Comparison of ENCODE assay signal across 8 cellular contexts in the genomic region with DNA sequence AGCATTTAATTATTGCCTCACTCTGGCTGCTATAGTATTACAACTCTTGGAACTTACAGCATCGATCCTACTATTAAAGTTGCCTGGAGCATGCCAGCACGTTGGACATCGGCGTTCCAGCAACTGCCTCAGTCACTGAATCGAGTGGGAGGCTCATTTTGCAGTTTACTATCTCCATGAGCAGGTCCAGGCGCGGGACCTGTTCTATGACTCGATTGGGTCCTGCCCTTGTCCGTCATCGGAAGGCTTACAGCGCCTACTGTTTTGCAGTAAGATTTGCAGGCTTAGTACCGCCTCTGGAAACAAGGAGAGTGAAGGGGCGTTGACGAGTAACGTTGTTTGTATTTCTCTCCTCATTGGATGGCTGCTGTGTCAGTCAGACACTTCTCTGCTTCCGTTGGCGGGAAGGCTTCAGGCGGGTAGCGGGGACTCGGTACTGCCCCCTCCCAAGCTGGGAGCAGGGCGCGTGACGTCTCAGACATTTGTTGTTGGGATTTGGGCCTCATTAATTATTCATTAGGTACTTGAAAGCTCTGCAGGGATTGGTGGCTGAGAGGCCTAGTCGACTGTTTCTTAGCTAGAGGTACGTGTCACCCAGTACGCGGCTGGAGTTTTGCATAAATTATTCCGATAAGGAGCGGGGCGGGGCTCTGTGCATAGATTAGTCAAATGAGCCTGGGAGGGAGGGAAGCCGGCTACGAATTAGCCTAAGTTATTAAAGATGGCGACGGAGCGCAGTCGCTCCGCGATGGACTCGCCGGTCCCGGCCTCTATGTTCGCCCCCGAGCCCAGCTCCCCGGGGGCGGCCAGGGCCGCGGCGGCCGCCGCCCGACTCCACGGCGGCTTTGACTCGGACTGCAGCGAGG. TPM values are rescaled to one million over a fixed set of nuclear protein-coding genes. Genes with fewer than 3 reads are reported as not detected.
DNase-seq lines count a peak whose midpoint lies in the region; ATAC-seq and TF ChIP-seq lines count a peak whose summit lies in the region.

A gene (plus strand): TSS at position 710 of the 866 bp plus-strand sequence. CDS start 12 bp downstream, at position 722.

- ATAC-seq in GM21576 (IDR thresholded peaks at IDR 0.05; ENCODE audit: unreplicated experiment), result peak; percentile 68
- ATAC-seq in PC-3, result peak; percentile 73
- ATAC-seq in mucosa of descending colon, result peak; percentile 82

- TF ChIP-seq RAD21 in Ishikawa (IDR thresholded peaks at IDR 0.05; ENCODE audit: low read depth), result no peak

- H3K36me3 ChIP-seq in PC-3 (ENCODE audit: low read depth, low read length) (0 out of 2 replicates have a peak, but pooled peaks cover 3% of the 10 kb centered on the region), mucosa of descending colon (ENCODE audit: low read depth) (no peaks in the 10 kb centered on the region)

- no peaks in the 10 kb centered on the region for H3F3A ChIP-seq in PC-3 (ENCODE audit: low read length, unreplicated experiment)

- peak within 1 kb of the TSS; percentile 93 for H3K9ac ChIP-seq in PC-3 (ENCODE audit: low read length)

- H3K4me2 ChIP-seq in PC-3 (ENCODE audit: low read length), result peak within 1 kb of the TSS; percentile 94

- H2AFZ ChIP-seq in PC-3 (ENCODE audit: low read length), result peak within 1 kb of the TSS; percentile 66

- BruUV-seq in PC-3 (replicated peaks; lab: Mats Ljungman, UMichigan), result no TSS peak

- H3K27me3 ChIP-seq in PC-3 (ENCODE audit: low read length), result no peaks in the 10 kb centered on the region

- H3K27ac ChIP-seq in PC-3 (ENCODE audit: low read length), result peak within 1 kb of the TSS; percentile 67
- peak within 1 kb of the TSS; percentile 87 for H3K27ac ChIP-seq in epithelial cell of prostate

- H3K4me3 ChIP-seq in PC-3 (ENCODE audit: low read length) (peak within 1 kb of the TSS; percentile 95), mucosa of descending colon (peak within 1 kb of the TSS; percentile 100)

- H3K9me3 ChIP-seq in PC-3 (ENCODE audit: low read length), result no peaks in the 10 kb centered on the region
- no peaks in the 10 kb centered on the region for H3K9me3 ChIP-seq in mucosa of descending colon

- TF ChIP-seq CTCF in PC-3 (conservative IDR thresholded peaks at IDR 0.05; ENCODE audit: low read depth, low read length) (no peak), mucosa of descending colon (IDR thresholded peaks at IDR 0.05) (peak; percentile 12)

- H3K79me2 ChIP-seq in PC-3 (ENCODE audit: low read length), result peaks cover 47% of the 10 kb centered on the region

- DNase-seq in DMS114 treated with DMSO at 0.1 percent for 48 hours (lab: John Stamatoyannopoulos, UW; ENCODE audit: unreplicated experiment) (peak; percentile 100), PC-3 (peak; percentile 98), activated T-cell treated with anti-CD3 and anti-CD28 coated beads for 48 hours (ENCODE audit: low read depth) (peak; percentile 91), epithelial cell of prostate (ENCODE audit: low read depth, low spot score) (peak; percentile 100), mucosa of descending colon (peak; percentile 94 to 100 (median 98))
- peak; percentile 89 for DNase-seq in stimulated activated CD8-positive, alpha-beta memory T cell treated with anti-CD3 and anti-CD28 coated beads, Interleukin-4, amount 100 ng/mL, for 24 hours (ENCODE audit: low read depth)

- H3K4me1 ChIP-seq in PC-3 (ENCODE audit: insufficient read depth, low read length) (peaks cover 32% of the 10 kb centered on the region), mucosa of descending colon (ENCODE audit: low read depth) (peaks cover 34% of the 10 kb centered on the region)

- POLR2A ChIA-PET in PC-3 (lab: Charles Lee; ENCODE audit: unreplicated experiment), result interaction anchor here (0.5 to 1.0 kb wide), 6 partner anchors 9 to 1143 kb away, joined by 3 to 39 read pairs (median 5); no protein-coding TSS in a partner anchor

- no peaks in the 10 kb centered on the region for H3K9me2 ChIP-seq in PC-3 (replicated peaks; ENCODE audit: low read length)

- TF ChIP-seq EP300 in Ishikawa (IDR thresholded peaks at IDR 0.05; ENCODE audit: borderline replicate concordance), result no peak

- CTCF ChIA-PET in PC-3 (lab: Charles Lee), result interaction anchor here (1.1 kb wide), 1 partner anchor 24 kb away, joined by 3 read pairs; a partner anchor contains a TSS

- H4K20me1 ChIP-seq in PC-3 (ENCODE audit: low read length), result peaks cover 34% of the 10 kb centered on the region

- intact Hi-C loops in PC-3 (cut with micrococcal nuclease), result no loop called here
- intact Hi-C loops in mucosa of descending colon (cut with DNase I, micrococcal nuclease), result no loop called here

TF ChIP-seq in Ishikawa, 13 proteins besides CTCF, POLR2A, EP300 and RAD21:
- no peak for TF ChIP-seq FOXM1 (IDR thresholded peaks at IDR 0.05; ENCODE audit: borderline replicate concordance, low read depth)
- TF ChIP-seq YY1 (IDR thresholded peaks at IDR 0.05; ENCODE audit: low read depth), result peak; percentile 91
- TF ChIP-seq TAF1 (IDR thresholded peaks at IDR 0.05; ENCODE audit: low read depth), result peak; percentile 90
- TF ChIP-seq, protein P1, sequence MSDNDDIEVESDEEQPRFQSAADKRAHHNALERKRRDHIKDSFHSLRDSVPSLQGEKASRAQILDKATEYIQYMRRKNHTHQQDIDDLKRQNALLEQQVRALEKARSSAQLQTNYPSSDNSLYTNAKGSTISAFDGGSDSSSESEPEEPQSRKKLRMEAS (IDR thresholded peaks at IDR 0.05), result peak; percentile 60
- peak; percentile 57 for TF ChIP-seq CEBPB (IDR thresholded peaks at IDR 0.05)
- TF ChIP-seq NFIC (IDR thresholded peaks at IDR 0.05), result no peak
- TF ChIP-seq TCF12 (IDR thresholded peaks at IDR 0.05; ENCODE audit: low read depth), result no peak
- TF ChIP-seq, protein P2, sequence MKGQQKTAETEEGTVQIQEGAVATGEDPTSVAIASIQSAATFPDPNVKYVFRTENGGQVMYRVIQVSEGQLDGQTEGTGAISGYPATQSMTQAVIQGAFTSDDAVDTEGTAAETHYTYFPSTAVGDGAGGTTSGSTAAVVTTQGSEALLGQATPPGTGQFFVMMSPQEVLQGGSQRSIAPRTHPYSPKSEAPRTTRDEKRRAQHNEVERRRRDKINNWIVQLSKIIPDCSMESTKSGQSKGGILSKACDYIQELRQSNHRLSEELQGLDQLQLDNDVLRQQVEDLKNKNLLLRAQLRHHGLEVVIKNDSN (IDR thresholded peaks at IDR 0.05), result peak; percentile 73
- peak; percentile 87 for TF ChIP-seq CREB1 (IDR thresholded peaks at IDR 0.05; ENCODE audit: low read depth)
- TF ChIP-seq EGR1 (IDR thresholded peaks at IDR 0.05), result no peak
- TF ChIP-seq, protein P3, sequence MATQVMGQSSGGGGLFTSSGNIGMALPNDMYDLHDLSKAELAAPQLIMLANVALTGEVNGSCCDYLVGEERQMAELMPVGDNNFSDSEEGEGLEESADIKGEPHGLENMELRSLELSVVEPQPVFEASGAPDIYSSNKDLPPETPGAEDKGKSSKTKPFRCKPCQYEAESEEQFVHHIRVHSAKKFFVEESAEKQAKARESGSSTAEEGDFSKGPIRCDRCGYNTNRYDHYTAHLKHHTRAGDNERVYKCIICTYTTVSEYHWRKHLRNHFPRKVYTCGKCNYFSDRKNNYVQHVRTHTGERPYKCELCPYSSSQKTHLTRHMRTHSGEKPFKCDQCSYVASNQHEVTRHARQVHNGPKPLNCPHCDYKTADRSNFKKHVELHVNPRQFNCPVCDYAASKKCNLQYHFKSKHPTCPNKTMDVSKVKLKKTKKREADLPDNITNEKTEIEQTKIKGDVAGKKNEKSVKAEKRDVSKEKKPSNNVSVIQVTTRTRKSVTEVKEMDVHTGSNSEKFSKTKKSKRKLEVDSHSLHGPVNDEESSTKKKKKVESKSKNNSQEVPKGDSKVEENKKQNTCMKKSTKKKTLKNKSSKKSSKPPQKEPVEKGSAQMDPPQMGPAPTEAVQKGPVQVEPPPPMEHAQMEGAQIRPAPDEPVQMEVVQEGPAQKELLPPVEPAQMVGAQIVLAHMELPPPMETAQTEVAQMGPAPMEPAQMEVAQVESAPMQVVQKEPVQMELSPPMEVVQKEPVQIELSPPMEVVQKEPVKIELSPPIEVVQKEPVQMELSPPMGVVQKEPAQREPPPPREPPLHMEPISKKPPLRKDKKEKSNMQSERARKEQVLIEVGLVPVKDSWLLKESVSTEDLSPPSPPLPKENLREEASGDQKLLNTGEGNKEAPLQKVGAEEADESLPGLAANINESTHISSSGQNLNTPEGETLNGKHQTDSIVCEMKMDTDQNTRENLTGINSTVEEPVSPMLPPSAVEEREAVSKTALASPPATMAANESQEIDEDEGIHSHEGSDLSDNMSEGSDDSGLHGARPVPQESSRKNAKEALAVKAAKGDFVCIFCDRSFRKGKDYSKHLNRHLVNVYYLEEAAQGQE (IDR thresholded peaks at IDR 0.05; ENCODE audit: low read depth), result no peak

RNA-seq across cellular contexts. Expression of the gene that starts here (rescaled TPM):
- total RNA-seq in PC-3 (2014; rRNA removed), result 28.2 and 29.6 TPM in 2 replicates
- total RNA-seq in mucosa of descending colon, result 10 to 100 TPM; 73.1 to 96.8 (median 76.8) TPM

Comparison
In these comparisons a context has a peak if more than half of its experiments do, and no peak if none do; other contexts are left out.
1. Peak in every context shown above with its lines: DNase-seq, ATAC-seq, H3K4me3 ChIP-seq and H3K27ac ChIP-seq.